8 cellular contexts compared by ENCODE assay signal in genomic region chr12:56724660-56724988, GRCh38. TPM values are rescaled to one million over a fixed set of nuclear protein-coding genes. Genes with fewer than 3 reads are reported as not detected.
DNase-seq lines count a peak whose midpoint lies in the region; ATAC-seq, FAIRE-seq and TF ChIP-seq lines count a peak whose summit lies in the region.

No MANE protein-coding gene starts in this region.

- peaks cover 0 to 26% of the 10 kb centered on the region in 2 donors for H3K4me1 ChIP-seq in ascending aorta
- peaks cover 18 to 27% of the 10 kb centered on the region in 2 donors for H3K4me1 ChIP-seq in kidney (ENCODE audit: control insufficient read depth in 1 of 2, insufficient read depth in 1 of 2, low read depth in 1 of 2, low read length in 2 of 2)
- H3K4me1 ChIP-seq in stomach = peaks cover 47 to 61% (median 58%) of the 10 kb centered on the region in 4 donors

- TF ChIP-seq CTCF in ascending aorta (IDR thresholded peaks at IDR 0.05) (no peak), kidney (IDR thresholded peaks at IDR 0.05; ENCODE audit: borderline replicate concordance, extremely low read depth, insufficient read depth) (no peak), stomach (IDR thresholded peaks at IDR 0.05) (no peak)

- intact Hi-C loops in ascending aorta (cut with DNase I) = loop anchor here (2.0 kb wide), 2 partner anchors 28 to 88 kb away; partner anchors contain the start of gene PRIM1
- intact Hi-C loops in kidney (cut with DNase I) = no loop called here
- intact Hi-C loops in stomach (cut with DNase I; ENCODE audit: low total_unique reads) = loop anchor here (10.0 kb wide), 1 partner anchor 80 kb away; the partner anchor contains the start of gene ATP5F1B

- no peaks in the 10 kb centered on the region for H3K27me3 ChIP-seq in ascending aorta
- no peaks in the 10 kb centered on the region for H3K27me3 ChIP-seq in stomach

- H3K9ac ChIP-seq in kidney (ENCODE audit: low read length in 2 of 2) = peak overlapping the region; percentile 99 to 100

- POLR2A ChIA-PET in HEK293T (lab: Yijun Ruan, JAX) = interaction anchor here (1.0 to 3.1 kb wide), 11 partner anchors 12 to 111 kb away, joined by 3 to 69 read pairs (median 9); partner anchors contain the start of genes PRIM1 and PTGES3

- peak overlapping the region; percentile 89 to 90 for H3K27ac ChIP-seq in ascending aorta
- H3K27ac ChIP-seq in kidney (ENCODE audit: low read depth in 2 of 2, low read length in 2 of 2) = peak overlapping the region; percentile 93
- H3K27ac ChIP-seq in stomach = peak overlapping the region; percentile 86 to 96 (median 90)

- no peak for TF ChIP-seq EP300 in stomach (IDR thresholded peaks at IDR 0.05)

- peak; percentile 13 for DNase-seq in stimulated activated CD4-positive, alpha-beta T cell treated with anti-CD3 and anti-CD28 coated beads, Interleukin-4, amount 100 ng/mL, for 1 hour
- no peak for DNase-seq in stimulated activated CD4-positive, alpha-beta T cell treated with anti-CD3 and anti-CD28 coated beads, Interleukin-15, amount 100 ng/mL, for 24 hours
- DNase-seq in ascending aorta (ENCODE audit: low spot score in 2 of 2) (no peak), kidney (no peak), stomach (no peak), glomerular visceral epithelial cell (ENCODE audit: extremely low spot score) (no peak), HEK293T (ENCODE audit: extremely low spot score) (no peak)

- WGBS in stomach, 5 donors = 0 to 3% (median 0%) methylated on average over 7 to 9 of the region's 9 CpGs

- H3K9me3 ChIP-seq in ascending aorta (no peaks in the 10 kb centered on the region), kidney (ENCODE audit: control insufficient read depth in 1 of 2, low read length in 2 of 2) (no peaks in the 10 kb centered on the region), stomach (no peaks in the 10 kb centered on the region)

- CTCF ChIA-PET in HEK293T (lab: Yijun Ruan, JAX) = no interaction called here

- FAIRE-seq in kidney (lab: Jason Lieb, UNC) = no peak

- ATAC-seq in GM21529 (IDR thresholded peaks at IDR 0.05; ENCODE audit: unreplicated experiment) = no peak

- H3K36me3 ChIP-seq in ascending aorta (peaks cover 5 to 7% of the 10 kb centered on the region in 2 donors), kidney (ENCODE audit: control insufficient read depth in 1 of 2, insufficient read depth in 2 of 2, low read length in 2 of 2) (peaks cover 0 to 4% of the 10 kb centered on the region in 2 donors), stomach (peaks cover 5 to 25% (median 20%) of the 10 kb centered on the region in 4 donors)

- TF ChIP-seq POLR2A in stomach (IDR thresholded peaks at IDR 0.05) = no peak

- H3K4me3 ChIP-seq in ascending aorta (peak overlapping the region; percentile 72 to 84), kidney (ENCODE audit: low read length in 2 of 2) (peak overlapping the region; percentile 98 to 99), stomach (peak overlapping the region; percentile 72 to 93 (median 85))

TF ChIP-seq in HEK293T, 16 proteins besides CTCF, POLR2A, EP300 and RAD21:
- TF ChIP-seq FOXK2 (IDR thresholded peaks at IDR 0.05) (no peak), BHLHE40 (IDR thresholded peaks at IDR 0.05; ENCODE audit: borderline replicate concordance) (no peak), TARDBP (IDR thresholded peaks at IDR 0.05) (no peak), FOXA1 (IDR thresholded peaks at IDR 0.05) (no peak), SUZ12 (IDR thresholded peaks at IDR 0.05) (no peak), HDGF (IDR thresholded peaks at IDR 0.05; ENCODE audit: borderline replicate concordance) (no peak), ELF4 (IDR thresholded peaks at IDR 0.05) (no peak), L3MBTL2 (conservative IDR thresholded peaks at IDR 0.05) (no peak), CTBP1 (IDR thresholded peaks at IDR 0.05; ENCODE audit: borderline replicate concordance) (no peak), LEF1 (IDR thresholded peaks at IDR 0.05; ENCODE audit: borderline replicate concordance) (no peak), ARNT (IDR thresholded peaks at IDR 0.05) (no peak), NFRKB (IDR thresholded peaks at IDR 0.05) (no peak), PKNOX1 (IDR thresholded peaks at IDR 0.05) (no peak), ZNF384 (IDR thresholded peaks at IDR 0.05) (no peak), SP1 (IDR thresholded peaks at IDR 0.05) (no peak), FOXM1 (IDR thresholded peaks at IDR 0.05; ENCODE audit: borderline replicate concordance) (no peak)

RNA-seq across cellular contexts. Expression of gene NACA, which starts 0.5 kb away (rescaled TPM):
- total RNA-seq in ascending aorta = 490 TPM
- total RNA-seq in kidney = 660 TPM
- 1,180 TPM for polyA plus RNA-seq in kidney (ENCODE audit: insufficient read depth, low read depth, low replicate concordance)
- total RNA-seq in stomach = 1,000 to 10,000 TPM in 2 of 5 donors, 100 to 1,000 TPM in 3; 366 to 1,322 (median 558) TPM
- polyA plus RNA-seq in stomach = 1,000 to 10,000 TPM; 1,626 to 2,450 (median 1,999) TPM

RNA-seq across cellular contexts. Expression of gene PRIM1, which starts 27.5 kb away (rescaled TPM):
- total RNA-seq in ascending aorta (20.9 TPM), kidney (4.9 TPM), stomach (10 to 100 TPM in 3 of 5 donors, 1 to 10 TPM in 1, not detected in 1; 5.2 to 45.5 (median 16.8) TPM)
- polyA plus RNA-seq in kidney (ENCODE audit: insufficient read depth, low read depth, low replicate concordance) (3.2 TPM), stomach (1 to 10 TPM; 4.3 to 5.7 (median 5.0) TPM)

RNA-seq across cellular contexts. Expression of gene PTGES3, which starts 36.5 kb away (rescaled TPM):
- 62.2 TPM for total RNA-seq in ascending aorta
- total RNA-seq in kidney = 186 TPM
- 207 TPM for polyA plus RNA-seq in kidney (ENCODE audit: insufficient read depth, low read depth, low replicate concordance)
- 100 to 1,000 TPM in 1 of 5 donors, 10 to 100 TPM in 4; 43.3 to 120 (median 78.8) TPM for total RNA-seq in stomach
- polyA plus RNA-seq in stomach = 100 to 1,000 TPM in 2 of 3 donors, 10 to 100 TPM in 1; 97.7 to 145 (median 113) TPM

RNA-seq across cellular contexts. Expression of gene HSD17B6, which starts 38.5 kb away (rescaled TPM):
- total RNA-seq in ascending aorta (not detected), kidney (1.7 TPM), stomach (1 to 10 TPM in 4 of 5 donors, not detected in 1; 4.4 to 8.0 (median 6.2) TPM)
- polyA plus RNA-seq in kidney (ENCODE audit: insufficient read depth, low read depth, low replicate concordance) (3.9 TPM), stomach (10 to 100 TPM in 1 of 3 donors, 1 to 10 TPM in 2; 4.9 to 11.3 (median 5.4) TPM)
